ENCODE assay signal across 11 cellular contexts in the genomic region with DNA sequence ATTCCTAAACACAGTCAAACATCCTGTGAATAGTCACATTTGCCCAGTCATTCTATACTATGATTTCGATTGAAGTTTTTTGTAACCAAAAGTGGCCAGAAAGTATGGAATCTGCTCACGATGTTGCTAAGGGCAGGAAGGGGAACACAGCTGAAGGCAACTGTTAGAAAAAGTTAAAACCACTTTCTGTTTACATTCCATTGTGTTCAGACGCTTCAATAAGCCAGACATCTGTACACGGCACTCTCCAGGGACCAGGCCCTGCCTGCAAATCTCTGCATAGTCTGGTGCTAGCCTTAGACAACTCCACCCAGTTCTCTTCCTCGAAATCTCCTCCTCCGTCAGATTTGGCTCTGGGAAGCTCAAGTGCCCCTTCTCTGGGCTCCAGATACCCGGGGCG. TPM values are rescaled to one million over a fixed set of nuclear protein-coding genes. Genes with fewer than 3 reads are reported as not detected.
DNase-seq lines count a peak whose midpoint lies in the region; ATAC-seq and TF ChIP-seq lines count a peak whose summit lies in the region.
"Had no signal": no experiment of that assay in that cellular context is flagged by ENCODE, and none has a peak within 500 bp of the region (broad histone marks: within the 10 kb centered on the region; RNA-seq: fewer than 3 reads in every experiment).

No MANE protein-coding gene starts in this region.

- 82 to 94% methylated on average over 7 of the region's 8 CpGs for WGBS in mesodermal cell (ENCODE audit: insufficient coverage in 2 of 2), 2 experiments
- 44 to 47% methylated on average over 8 of the region's 8 CpGs for WGBS in testis, 2 donors

- peak overlapping the region; percentile 66 for H3K27ac ChIP-seq in mesodermal cell (ENCODE audit: low read depth, low read length, severe bottlenecking)
- H3K27ac ChIP-seq in testis: peak overlapping the region in 1 of 2 donors; percentile 62

- no peaks in the 10 kb centered on the region for H3K9me3 Mint-ChIP-seq in endothelial cell (ENCODE audit: unreplicated experiment)
- H3K9me3 Mint-ChIP-seq: immature natural killer cell had no signal

- ATAC-seq in GM18517 (IDR thresholded peaks at IDR 0.05; ENCODE audit: unreplicated experiment): no peak
- ATAC-seq in GM21423 (IDR thresholded peaks at IDR 0.05; ENCODE audit: unreplicated experiment): no peak
- ATAC-seq: K562 had no signal

- intact Hi-C loops in testis (cut with DNase I; ENCODE audit: low total_unique reads): no loop called here

- no peaks in the 10 kb centered on the region for H3K4me1 Mint-ChIP-seq in endothelial cell (ENCODE audit: unreplicated experiment)

- H3K27me3 Mint-ChIP-seq in endothelial cell (ENCODE audit: unreplicated experiment): peaks cover 1% of the 10 kb centered on the region

- no peak for TF ChIP-seq CTCF in HFF-Myc (IDR thresholded peaks at IDR 0.05; ENCODE audit: low read depth, low read length, missing control alignments)
- TF ChIP-seq CTCF in endothelial cell (IDR thresholded peaks at IDR 0.05; ENCODE audit: unreplicated experiment): no peak
- no peak for TF ChIP-seq CTCF in testis (IDR thresholded peaks at IDR 0.05)

- H3K4me1 ChIP-seq in mesodermal cell (ENCODE audit: control insufficient read depth, insufficient read depth, low read length, poor library complexity, severe bottlenecking) (peaks cover 2% of the 10 kb centered on the region), testis (peaks cover 26% of the 10 kb centered on the region)

- DNase-seq in HFF-Myc (ENCODE audit: extremely low read depth, low read depth) (peak; percentile 41), endothelial cell (ENCODE audit: low spot score) (no peak), testis (peak; percentile 72), NCI-H1105 treated with DMSO at 0.1 percent for 48 hours (lab: John Stamatoyannopoulos, UW) (no peak), NCI-H1694 treated with DMSO at 0.1 percent for 48 hours (lab: John Stamatoyannopoulos, UW) (no peak)
- DNase-seq: immature natural killer cell, substantia nigra had no signal

- no peak overlapping the region for H3K27ac Mint-ChIP-seq in endothelial cell (ENCODE audit: unreplicated experiment)

- H3K36me3 ChIP-seq in mesodermal cell (ENCODE audit: control insufficient read depth, insufficient read depth, low read length) (peaks cover 17% of the 10 kb centered on the region), testis (ENCODE audit: low read depth, missing control alignments) (no peaks in the 10 kb centered on the region)

- peak overlapping the region; percentile 70 for H3K4me3 Mint-ChIP-seq in endothelial cell (ENCODE audit: unreplicated experiment)

- TF ChIP-seq POLR2A in testis (IDR thresholded peaks at IDR 0.05): no peak

- H3K9me3 ChIP-seq in mesodermal cell (ENCODE audit: control insufficient read depth, low read length) (no peaks in the 10 kb centered on the region), testis (no peaks in the 10 kb centered on the region)

- H3K4me3 ChIP-seq in HFF-Myc (replicated peaks; ENCODE audit: low read depth, low read length): no peak overlapping the region
- no peak overlapping the region for H3K4me3 ChIP-seq in mesodermal cell (ENCODE audit: extremely low read depth, insufficient read depth, low read length, poor library complexity, severe bottlenecking)
- no peak overlapping the region for H3K4me3 ChIP-seq in testis
- H3K4me3 ChIP-seq: K562 had no signal

- H3K27me3 ChIP-seq in testis: no peaks in the 10 kb centered on the region

- H3K36me3 Mint-ChIP-seq in endothelial cell (ENCODE audit: low read depth, unreplicated experiment): peaks cover 18% of the 10 kb centered on the region

RNA-seq across cellular contexts. Expression of a gene that starts 17.0 kb away (rescaled TPM):
- total RNA-seq in endothelial cell (ENCODE audit: unreplicated experiment): 18.2 TPM
- 38.7 TPM for polyA plus RNA-seq in mesodermal cell (2013, experiment 1 of 2)
- polyA plus RNA-seq in mesodermal cell (2013, experiment 2 of 2): 35.0 TPM
- total RNA-seq in testis: 100 to 1,000 TPM in 1 of 2 donors, 10 to 100 TPM in 1; 85.9 to 150 TPM
- 270 TPM for polyA plus RNA-seq in testis (ENCODE audit: insufficient read depth, low read depth, low replicate concordance)

RNA-seq across cellular contexts. Expression of a gene that starts 36.4 kb away (rescaled TPM):
- total RNA-seq in endothelial cell (ENCODE audit: unreplicated experiment): 46.3 TPM
- polyA plus RNA-seq in mesodermal cell (2013, experiment 1 of 2): 55.1 TPM
- 49.5 TPM for polyA plus RNA-seq in mesodermal cell (2013, experiment 2 of 2)
- 10 to 100 TPM; 47.0 to 48.3 TPM for total RNA-seq in testis
- 122 TPM for polyA plus RNA-seq in testis (ENCODE audit: insufficient read depth, low read depth, low replicate concordance)

RNA-seq across cellular contexts. Expression of a gene that starts 36.5 kb away (rescaled TPM):
- total RNA-seq in endothelial cell (ENCODE audit: unreplicated experiment) (109 TPM), testis (100 to 1,000 TPM in 1 of 2 donors, 10 to 100 TPM in 1; 93.3 to 102 TPM)
- polyA plus RNA-seq in mesodermal cell (2013, experiment 1 of 2): 190 TPM
- 146 TPM for polyA plus RNA-seq in mesodermal cell (2013, experiment 2 of 2)
- 154 TPM for polyA plus RNA-seq in testis (ENCODE audit: insufficient read depth, low read depth, low replicate concordance)

Comparison
In these comparisons a context has a peak if more than half of its experiments do, and no peak if none do; other contexts are left out.
1. DNase-seq: peak in HFF-Myc (single experiment) and testis (single experiment); none in endothelial cell (single experiment), NCI-H1105 treated with DMSO at 0.1 percent for 48 hours (single experiment) and NCI-H1694 treated with DMSO at 0.1 percent for 48 hours (single experiment).